In genomic region chr4:105208556-105208955, GRCh38 we compare ENCODE assay signal across 20 cellular contexts.
DNase-seq lines count a peak whose midpoint lies in the region; ATAC-seq and TF ChIP-seq lines count a peak whose summit lies in the region.
"Had no signal": no experiment of that assay in that cellular context is flagged by ENCODE, and none has a peak within 500 bp of the region (broad histone marks: within the 10 kb centered on the region; RNA-seq: fewer than 3 reads in every experiment).

No MANE protein-coding gene starts in this region.

- peaks cover 3% of the 10 kb centered on the region for H3K79me2 ChIP-seq in neural progenitor cell (ENCODE audit: low read depth)

- H3K4me1 ChIP-seq in neural progenitor cell: peaks cover 26% of the 10 kb centered on the region
- H3K4me1 ChIP-seq in upper lobe of left lung: no peaks in the 10 kb centered on the region
- H3K4me1 ChIP-seq: BE2C had no signal

- no peak overlapping the region for H2AFZ ChIP-seq in neural progenitor cell (replicated peaks)
- H2AFZ ChIP-seq: GM23248 had no signal

- no peak overlapping the region for H3K4me3 ChIP-seq in neural progenitor cell
- H3K4me3 ChIP-seq in upper lobe of left lung: no peak overlapping the region
- H3K4me3 ChIP-seq: GM23248 had no signal

- DNase-seq in COR-L47 (lab: John Stamatoyannopoulos, UW) (peak; percentile 62), NCI-H146 treated with DMSO at 0.1 percent for 48 hours (lab: John Stamatoyannopoulos, UW; ENCODE audit: unreplicated experiment) (peak; percentile 1), neural progenitor cell (ENCODE audit: low spot score) (peak; percentile 80), A172 (ENCODE audit: low spot score) (no peak), NCI-H2081 treated with DMSO at 0.1 percent for 48 hours (lab: John Stamatoyannopoulos, UW) (no peak), upper lobe of left lung (no peak)
- DNase-seq: 8988T; ACHN; BE2C; C1 segment of cervical spinal cord; Caco-2; CD4-positive, CD25-positive, alpha-beta regulatory T cell; CD8-positive, alpha-beta memory T cell; DMS153; DMS79; GDM1; GM23248; HCEC 1CT had no signal

- TF ChIP-seq EP300 in upper lobe of left lung (IDR thresholded peaks at IDR 0.05): no peak

- H3K27ac ChIP-seq in neural progenitor cell: no peak overlapping the region
- H3K27ac ChIP-seq in upper lobe of left lung: no peak overlapping the region
- H3K27ac ChIP-seq: GM23248, HL-60 had no signal

- H3K27me3 Mint-ChIP-seq in neural progenitor cell (ENCODE audit: insufficient read depth, low read depth): no peaks in the 10 kb centered on the region
- H3K27me3 Mint-ChIP-seq: CD4-positive, CD25-positive, alpha-beta regulatory T cell; CD8-positive, alpha-beta memory T cell had no signal

- H3K36me3 Mint-ChIP-seq in neural progenitor cell: peaks cover 14% of the 10 kb centered on the region

- 83 to 87% methylated on average over 5 of the region's 5 CpGs for WGBS in upper lobe of left lung, 2 donors

- ATAC-seq in esophagus mucosa (no peak), upper lobe of left lung (ENCODE audit: low FRiP score in 2 of 2) (no peak)

- H3K36me3 ChIP-seq in neural progenitor cell (no peaks in the 10 kb centered on the region), upper lobe of left lung (no peaks in the 10 kb centered on the region)
- H3K36me3 ChIP-seq: BE2C had no signal

- H3K27me3 ChIP-seq in neural progenitor cell (peaks cover 23% of the 10 kb centered on the region), upper lobe of left lung (no peaks in the 10 kb centered on the region)
- H3K27me3 ChIP-seq: BE2C had no signal

- TF ChIP-seq POLR2A in upper lobe of left lung (IDR thresholded peaks at IDR 0.05): no peak

- peaks cover 41% of the 10 kb centered on the region for H4K20me1 ChIP-seq in neural progenitor cell (ENCODE audit: low read depth)

- no peak overlapping the region for H3K27ac Mint-ChIP-seq in neural progenitor cell
- H3K27ac Mint-ChIP-seq: CD8-positive, alpha-beta memory T cell had no signal

- no peak for TF ChIP-seq CTCF in neural progenitor cell (IDR thresholded peaks at IDR 0.05)
- TF ChIP-seq CTCF in upper lobe of left lung (IDR thresholded peaks at IDR 0.05): no peak

- H3K4me3 Mint-ChIP-seq in neural progenitor cell: no peak overlapping the region
- H3K4me3 Mint-ChIP-seq: CD4-positive, CD25-positive, alpha-beta regulatory T cell; CD8-positive, alpha-beta memory T cell had no signal

- H3F3A ChIP-seq in neural progenitor cell (ENCODE audit: low read depth): no peaks in the 10 kb centered on the region

- H3K9ac ChIP-seq in neural progenitor cell: no peak overlapping the region
- H3K9ac ChIP-seq: GM23248 had no signal

- peak overlapping the region; percentile 68 for H3K4me2 ChIP-seq in neural progenitor cell

- H3K9me3 Mint-ChIP-seq in neural progenitor cell: no peaks in the 10 kb centered on the region
- H3K9me3 Mint-ChIP-seq: CD4-positive, CD25-positive, alpha-beta regulatory T cell; CD8-positive, alpha-beta memory T cell had no signal

- no peaks in the 10 kb centered on the region for H3K9me3 ChIP-seq in neural progenitor cell (ENCODE audit: low read depth)
- H3K9me3 ChIP-seq in upper lobe of left lung: no peaks in the 10 kb centered on the region
- H3K9me3 ChIP-seq: BE2C, Caco-2 had no signal

- peaks cover 28% of the 10 kb centered on the region for H3K4me1 Mint-ChIP-seq in neural progenitor cell

Comparison
In these comparisons a context has a peak if more than half of its experiments do, and no peak if none do; other contexts are left out.
1. DNase-seq: peak in COR-L47 (single experiment), NCI-H146 treated with DMSO at 0.1 percent for 48 hours (single experiment) and neural progenitor cell (single experiment); none in A172 (single experiment), NCI-H2081 treated with DMSO at 0.1 percent for 48 hours (single experiment) and upper lobe of left lung (0 of 2).